19 cellular contexts compared by ENCODE assay signal in genomic region chr11:12386309-12386708, GRCh38. TPM values are rescaled to one million over a fixed set of nuclear protein-coding genes. Genes with fewer than 3 reads are reported as not detected.
"Had no signal": no experiment of that assay in that cellular context is flagged by ENCODE, and none has a peak within 500 bp of the region (broad histone marks: within the 10 kb centered on the region; RNA-seq: fewer than 3 reads in every experiment).

No MANE protein-coding gene starts in this region.

- H3K27me3 ChIP-seq: brain microvascular endothelial cell, heart right ventricle, right atrium auricular region had no signal

- H3K9me3 Mint-ChIP-seq: activated naive CD4-positive, alpha-beta T cell treated with anti-CD3 and anti-CD28 coated beads, Interleukin-2, amount 10 ng/mL, durations not matched to agents 7 days and 5 days; immature natural killer cell; stimulated activated effector memory CD8-positive, alpha-beta T cell treated with anti-CD3 and anti-CD28 coated beads, Interleukin-12 subunit alpha, Interleukin-12 subunit beta, amount 100 ng/mL, for 72 hours had no signal

- H3K36me3 ChIP-seq: brain microvascular endothelial cell, right atrium auricular region had no signal

- DNase-seq: activated CD4-positive, alpha-beta T cell treated with anti-CD3 and anti-CD28 coated beads, Interleukin-2, amount 50 U/mL, for 1 hour; activated CD4-positive, CD25-positive, alpha-beta regulatory T cell treated with anti-CD3 and anti-CD28 coated beads, Interleukin-2, amount 50 U/mL, for 72 hours; activated CD8-positive, alpha-beta memory T cell treated with anti-CD3 and anti-CD28 coated beads, Interleukin-2, amount 50 U/mL, for 4 hours; activated naive CD4-positive, alpha-beta T cell treated with anti-CD3 and anti-CD28 coated beads, Interleukin-2, amount 10 ng/mL, durations not matched to agents 7 days and 5 days; activated T-cell treated with anti-CD3 and anti-CD28 coated beads, Interleukin-2, amount 50 U/mL, for 4 hours; aorta; brain microvascular endothelial cell; heart right ventricle; immature natural killer cell; kidney glomerular epithelial cell; mesendoderm; occipital lobe; posterior cingulate gyrus; stimulated activated CD4-positive, alpha-beta T cell treated with anti-CD3 and anti-CD28 coated beads, Interleukin-4, amount 100 ng/mL, for 1 hour had no signal

- H3K4me3 Mint-ChIP-seq: activated naive CD4-positive, alpha-beta T cell treated with anti-CD3 and anti-CD28 coated beads, Interleukin-2, amount 10 ng/mL, durations not matched to agents 7 days and 5 days; activated T-cell treated with anti-CD3 and anti-CD28 coated beads, Interleukin-2, amount 50 U/mL, for 4 hours; immature natural killer cell; stimulated activated effector memory CD8-positive, alpha-beta T cell treated with anti-CD3 and anti-CD28 coated beads, Interleukin-12 subunit alpha, Interleukin-12 subunit beta, amount 100 ng/mL, for 72 hours; T-helper 1 cell treated with Interleukin-12 subunit alpha and Interleukin-12 subunit beta and Interleukin-4 antibody, amounts not matched to agents 30 μg/mL and 1 μg/mL, for 36 hours had no signal

- H3K9me3 ChIP-seq: heart right ventricle, right atrium auricular region had no signal

- ATAC-seq: activated T-cell treated with anti-CD3 and anti-CD28 coated beads, Interleukin-2, amount 50 U/mL, for 4 hours; heart right ventricle; stimulated activated effector memory CD8-positive, alpha-beta T cell treated with anti-CD3 and anti-CD28 coated beads, Interleukin-12 subunit alpha, Interleukin-12 subunit beta, amount 100 ng/mL, for 72 hours had no signal

- H3K4me1 Mint-ChIP-seq: activated naive CD4-positive, alpha-beta T cell treated with anti-CD3 and anti-CD28 coated beads, Interleukin-2, amount 10 ng/mL, durations not matched to agents 7 days and 5 days; immature natural killer cell; stimulated activated effector memory CD8-positive, alpha-beta T cell treated with anti-CD3 and anti-CD28 coated beads, Interleukin-12 subunit alpha, Interleukin-12 subunit beta, amount 100 ng/mL, for 72 hours had no signal

- H3K4me3 ChIP-seq: coronary artery, heart right ventricle, right atrium auricular region, skin epidermis had no signal

- H3K36me3 Mint-ChIP-seq: activated naive CD4-positive, alpha-beta T cell treated with anti-CD3 and anti-CD28 coated beads, Interleukin-2, amount 10 ng/mL, durations not matched to agents 7 days and 5 days; immature natural killer cell; stimulated activated effector memory CD8-positive, alpha-beta T cell treated with anti-CD3 and anti-CD28 coated beads, Interleukin-12 subunit alpha, Interleukin-12 subunit beta, amount 100 ng/mL, for 72 hours had no signal

- H3K27ac Mint-ChIP-seq: activated naive CD4-positive, alpha-beta T cell treated with anti-CD3 and anti-CD28 coated beads, Interleukin-2, amount 10 ng/mL, durations not matched to agents 7 days and 5 days; immature natural killer cell; stimulated activated effector memory CD8-positive, alpha-beta T cell treated with anti-CD3 and anti-CD28 coated beads, Interleukin-12 subunit alpha, Interleukin-12 subunit beta, amount 100 ng/mL, for 72 hours; T-helper 1 cell treated with Interleukin-12 subunit alpha and Interleukin-12 subunit beta and Interleukin-4 antibody, amounts not matched to agents 30 μg/mL and 1 μg/mL, for 36 hours had no signal

- H3K27ac ChIP-seq: brain microvascular endothelial cell, heart right ventricle, skin epidermis had no signal

RNA-seq across cellular contexts. Expression of gene PARVA, which starts 8.9 kb away (rescaled TPM):
- polyA plus RNA-seq: immature natural killer cell had no signal
